In genomic region chr2:143176606-143177005, GRCh38 we compare ENCODE assay signal across 8 cellular contexts. TPM values are rescaled to one million over a fixed set of nuclear protein-coding genes. Genes with fewer than 3 reads are reported as not detected.
DNase-seq lines count a peak whose midpoint lies in the region; ATAC-seq and TF ChIP-seq lines count a peak whose summit lies in the region.

No MANE protein-coding gene starts in this region.

- H2AFZ ChIP-seq in OCI-LY7 (ENCODE audit: low read length) = no peak overlapping the region

- peaks cover 49% of the 10 kb centered on the region for H3K79me2 ChIP-seq in OCI-LY7 (ENCODE audit: insufficient read depth, low read depth, low read length)

- H3K9me3 ChIP-seq in OCI-LY7 (ENCODE audit: low read length) (peaks cover 10% of the 10 kb centered on the region; the same call in 1 of the 2 replicates), tibial artery (peaks cover 0 to 4% (median 0%) of the 10 kb centered on the region in 3 donors), testis (no peaks in the 10 kb centered on the region)

- intact Hi-C loops in OCI-LY7 (cut with micrococcal nuclease; ENCODE audit: unreplicated experiment) = no loop called here
- intact Hi-C loops in tibial artery (cut with DNase I; ENCODE audit: low total_unique reads) = no loop called here
- intact Hi-C loops in testis (cut with DNase I; ENCODE audit: low total_unique reads) = no loop called here

- no peaks in the 10 kb centered on the region for H3K27me3 Mint-ChIP-seq in naive B cell

- BruUV-seq in OCI-LY7 (replicated peaks; lab: Mats Ljungman, UMichigan) = no TSS peak

- TF ChIP-seq CTCF in OCI-LY7 (conservative IDR thresholded peaks at IDR 0.05; ENCODE audit: low read length) = no peak
- no peak for TF ChIP-seq CTCF in tibial artery (IDR thresholded peaks at IDR 0.05)
- no peak for TF ChIP-seq CTCF in testis (IDR thresholded peaks at IDR 0.05)

- peak overlapping the region; percentile 47 to 98 (median 96) for H3K27ac Mint-ChIP-seq in naive B cell

- 56 to 71% methylated on average over 3 of the region's 3 CpGs for WGBS in testis, 2 donors

- peaks cover 33 to 54% (median 52%) of the 10 kb centered on the region in 3 donors for H3K4me1 Mint-ChIP-seq in naive B cell

- DNase-seq in OCI-LY7 (ENCODE audit: low spot score) = peak; percentile 27
- no peak for DNase-seq in naive B cell
- DNase-seq in kidney tubule cell (ENCODE audit: low spot score) = no peak
- no peak for DNase-seq in HT-29 (ENCODE audit: low spot score)
- DNase-seq in tibial artery = no peak
- DNase-seq in testis = no peak

- H3K36me3 Mint-ChIP-seq in naive B cell = peaks cover 10 to 13% of the 10 kb centered on the region in 2 donors

- CTCF ChIA-PET in OCI-LY7 (lab: Charles Lee; ENCODE audit: unreplicated experiment) = no interaction called here

- peaks cover 36% of the 10 kb centered on the region for H3K36me3 ChIP-seq in OCI-LY7 (ENCODE audit: insufficient read depth, low read length)
- H3K36me3 ChIP-seq in tibial artery = no peaks in the 10 kb centered on the region
- no peaks in the 10 kb centered on the region for H3K36me3 ChIP-seq in testis (ENCODE audit: low read depth, missing control alignments)

- H3K4me1 ChIP-seq in OCI-LY7 (ENCODE audit: insufficient read depth, low read length, poor library complexity, severe bottlenecking) = peaks cover 29% of the 10 kb centered on the region
- no peaks in the 10 kb centered on the region for H3K4me1 ChIP-seq in tibial artery
- H3K4me1 ChIP-seq in testis = no peaks in the 10 kb centered on the region

- peak overlapping the region; percentile 87 for H3K4me2 ChIP-seq in OCI-LY7 (ENCODE audit: low read length)

- ATAC-seq in GM18511 (IDR thresholded peaks at IDR 0.05; ENCODE audit: unreplicated experiment) = peak; percentile 15
- ATAC-seq in GM21717 (IDR thresholded peaks at IDR 0.05; ENCODE audit: unreplicated experiment) = peak; percentile 34
- ATAC-seq in naive B cell (ENCODE audit: low read depth in 2 of 2) = peak in 1 of 2 donors; percentile 23

- no peak for TF ChIP-seq POLR2A in testis (IDR thresholded peaks at IDR 0.05)

- POLR2A ChIA-PET in OCI-LY7 (lab: Charles Lee) = interaction anchor here (0.5 to 1.1 kb wide), 4 partner anchors 9 to 641 kb away, joined by 3 to 5 read pairs (median 4); no protein-coding TSS in a partner anchor

- H3K9me3 Mint-ChIP-seq in naive B cell = peaks cover 0 to 9% (median 0%) of the 10 kb centered on the region in 7 donors

- H3K4me3 ChIP-seq in OCI-LY7 (ENCODE audit: low read depth, low read length, poor library complexity, severe bottlenecking) = peak overlapping the region; percentile 59
- H3K4me3 ChIP-seq in tibial artery = no peak overlapping the region
- H3K4me3 ChIP-seq in testis = no peak overlapping the region

- no peaks in the 10 kb centered on the region for H3K9me2 ChIP-seq in OCI-LY7 (ENCODE audit: insufficient read depth, low read length)

- peak overlapping the region; percentile 61 for H3K27ac ChIP-seq in OCI-LY7 (ENCODE audit: low read depth, low read length, poor library complexity, severe bottlenecking)
- H3K27ac ChIP-seq in tibial artery = no peak overlapping the region
- H3K27ac ChIP-seq in testis = no peak overlapping the region

- H3K27me3 ChIP-seq in tibial artery (no peaks in the 10 kb centered on the region), testis (no peaks in the 10 kb centered on the region)

- H4K20me1 ChIP-seq in OCI-LY7 (ENCODE audit: insufficient read depth, low read length) = no peaks in the 10 kb centered on the region

- H3K4me3 Mint-ChIP-seq in naive B cell = peak overlapping the region in 7 of 8 donors; percentile 3 to 93 (median 81)

RNA-seq across cellular contexts. Expression of gene ARHGAP15, which starts 47.4 kb away (rescaled TPM):
- 98.4 and 115 TPM in 2 replicates for total RNA-seq in OCI-LY7 (2014; rRNA removed; shearing (Covaris generic))
- total RNA-seq in OCI-LY7 (2022) (72.1 and 84.1 TPM in 2 replicates), testis (1 to 10 TPM; 2.2 to 7.7 TPM)
- polyA plus RNA-seq in naive B cell (ENCODE audit: low read depth in 6 of 6) (100 to 1,000 TPM; 183 to 264 (median 210) TPM), testis (ENCODE audit: insufficient read depth, low read depth, low replicate concordance) (15.0 TPM)
- not detected in 2 replicates for total RNA-seq in HT-29 (2014; rRNA removed; shearing (Covaris generic))

Comparison
In these comparisons a context has a peak if more than half of its experiments do, and no peak if none do; other contexts are left out.
1. RNA of gene ARHGAP15, which starts 47.4 kb away (total RNA-seq): 72.1 to 115 TPM in OCI-LY7; 2.2 to 7.7 TPM in testis and not detected in HT-29; every median in the first group is over 4 times any median in the second.